In the genomic region with DNA sequence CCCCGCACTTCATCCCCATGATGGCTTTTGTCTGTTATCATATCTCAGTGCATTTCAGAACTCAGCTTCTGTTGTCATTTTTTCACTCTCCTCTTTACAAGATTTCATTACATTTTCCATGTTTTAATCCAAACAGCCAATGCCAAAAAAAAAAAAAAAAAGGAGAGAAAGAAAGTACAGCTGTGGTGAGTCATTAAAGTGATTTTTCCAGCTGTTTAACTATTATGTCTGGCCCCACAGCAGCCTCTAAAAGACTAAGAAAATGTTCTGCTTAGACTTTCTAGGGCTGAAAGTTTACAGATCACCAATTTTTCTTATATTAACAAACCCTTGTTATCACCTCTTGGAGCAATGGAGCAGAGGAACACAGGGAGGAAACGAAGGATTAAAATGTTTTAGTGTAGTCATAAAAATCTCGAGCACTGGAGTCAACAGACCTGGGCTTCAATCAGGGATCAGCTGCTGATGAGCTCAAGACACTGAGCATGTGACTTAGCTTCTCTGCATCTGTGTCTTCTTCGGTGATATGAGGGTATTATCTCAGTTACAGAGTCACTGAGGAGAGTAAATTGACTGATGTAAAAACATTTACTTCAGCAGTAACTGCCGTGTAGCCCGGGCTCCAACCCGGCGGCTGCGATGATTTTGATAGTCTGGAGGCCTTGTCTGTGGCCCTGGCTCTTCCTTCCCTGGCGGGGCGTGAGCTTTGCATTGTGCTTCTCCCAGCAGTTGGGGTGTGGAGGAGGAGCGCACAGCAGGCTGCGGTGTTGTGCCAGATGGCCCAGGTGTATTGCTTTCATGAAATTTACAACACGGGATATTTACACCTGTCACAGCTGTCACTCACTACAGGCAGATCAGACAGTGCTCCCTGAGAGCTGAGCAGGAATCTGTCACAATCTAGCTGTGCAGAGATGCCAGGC, we compare ENCODE assay signal across 12 cellular contexts.
DNase-seq lines count a peak whose midpoint lies in the region; ATAC-seq, FAIRE-seq and TF ChIP-seq lines count a peak whose summit lies in the region.
"Had no signal": no experiment of that assay in that cellular context is flagged by ENCODE, and none has a peak within 500 bp of the region (broad histone marks: within the 10 kb centered on the region; RNA-seq: fewer than 3 reads in every experiment).

No MANE protein-coding gene starts in this region.

- no peak overlapping the region for H3K27ac ChIP-seq in H1 (ENCODE audit: low read depth, low read length)
- H3K27ac ChIP-seq in A673 (ENCODE audit: low read depth, low read length, poor library complexity, severe bottlenecking): no peak overlapping the region

- H3K36me3 Mint-ChIP-seq in HFFc6 (ENCODE audit: low read depth): no peaks in the 10 kb centered on the region

- no peak overlapping the region for H3K4me2 ChIP-seq in H1 (ENCODE audit: insufficient read depth in 1 of 2, low read depth in 2 of 2, low read length in 2 of 2)

- H3K4me3 ChIP-seq in H1 (ENCODE audit: extremely low read depth in 1 of 4, insufficient read depth in 2 of 4, low read depth in 3 of 4, low read length in 4 of 4) (no peak overlapping the region), mucosa of descending colon (no peak overlapping the region), A673 (ENCODE audit: low read depth, low read length, poor library complexity, severe bottlenecking) (no peak overlapping the region)
- H3K4me3 ChIP-seq: tibial nerve had no signal

- H3K4me1 ChIP-seq in H1 (replicated peaks in 1 of 4; ENCODE audit: control insufficient read depth in 3 of 4, insufficient read depth in 4 of 4, low read length in 3 of 4): peaks cover 0 to 8% (median 3%) of the 10 kb centered on the region in 4 experiments; a peak in 3 of 7 replicates
- H3K4me1 ChIP-seq in mucosa of descending colon (ENCODE audit: low read depth): peaks cover 11% of the 10 kb centered on the region
- peaks cover 2% of the 10 kb centered on the region for H3K4me1 ChIP-seq in A673 (ENCODE audit: insufficient read depth, low read length, poor library complexity, severe bottlenecking)

- no peak for TF ChIP-seq POLR2A in H1 (IDR thresholded peaks at IDR 0.05; ENCODE audit: control extremely low read depth in 1 of 2, low read depth in 2 of 2, low read length in 2 of 2)

- no peak overlapping the region for H3K27ac Mint-ChIP-seq in HFFc6

- H3K23ac ChIP-seq in H1 (ENCODE audit: insufficient read length): no peak overlapping the region

- no peak overlapping the region for H3K56ac ChIP-seq in H1 (replicated peaks; ENCODE audit: insufficient read length, low read depth, low read length)

- intact Hi-C loops in mucosa of descending colon (cut with DNase I, micrococcal nuclease) (no loop called here), A673 (cut with micrococcal nuclease; ENCODE audit: unreplicated experiment) (no loop called here)

- CTCF ChIA-PET in H1 (lab: Charles Lee; ENCODE audit: partially characterized antibody) (interaction anchor here (0.8 to 2.3 kb wide), 5 partner anchors 8 to 305 kb away, joined by 3 to 5 read pairs (median 3); no protein-coding TSS in a partner anchor), A673 (lab: Charles Lee) (interaction anchor here (1.1 kb wide), 1 partner anchor 118 kb away, joined by 7 read pairs; no protein-coding TSS in a partner anchor)

- no peak for TF ChIP-seq EP300 in H1 (IDR thresholded peaks at IDR 0.05; ENCODE audit: borderline replicate concordance in 1 of 2, low read depth in 2 of 2, low read length in 2 of 2)

- H3K79me1 ChIP-seq in H1 (ENCODE audit: low read depth, low read length): no peaks in the 10 kb centered on the region

- H3K4me3 Mint-ChIP-seq in HFFc6: no peak overlapping the region

- H3K27me3 Mint-ChIP-seq in HFFc6 (ENCODE audit: insufficient read depth): peaks cover 17% of the 10 kb centered on the region

- H3K79me2 ChIP-seq in H1 (ENCODE audit: control insufficient read depth in 1 of 2, insufficient read depth in 2 of 2, low read length in 2 of 2): no peaks in the 10 kb centered on the region

- H3K23me2 ChIP-seq in H1 (ENCODE audit: low read depth, low read length): no peaks in the 10 kb centered on the region

- WGBS in H1 (ENCODE audit: extremely low coverage in 1 of 2, insufficient coverage in 1 of 2, insufficient read length in 1 of 2, insufficient replicate concordance in 2 of 2, low coverage in 1 of 2, low lambda C conversion rate in 2 of 2, missing lambda C conversion rate in 1 of 2), 2 experiments: 65% methylated on average over 14 of the region's 14 CpGs; no CpG with 5 or more reads in 1 of the 2 experiments

- DNase-seq in AG08395 (ENCODE audit: low spot score) (peak; percentile 22), NCI-H1694 treated with DMSO at 0.1 percent for 48 hours (lab: John Stamatoyannopoulos, UW) (peak; percentile 61), H1 (ENCODE audit: low read depth in 1 of 2, low spot score in 2 of 2) (peak in 1 of 2 experiments; percentile 53), mucosa of descending colon (peak; percentile 54 to 72 (median 62)), COLO829 (ENCODE audit: low spot score) (no peak), AG08396 (ENCODE audit: low spot score) (no peak), A673 (ENCODE audit: low spot score) (no peak), HFFc6 (no peak)
- DNase-seq: activated CD8-positive, alpha-beta memory T cell treated with anti-CD3 and anti-CD28 coated beads, Interleukin-2, amount 50 U/mL, for 48 hours; Karpas-422; T1000 had no signal

- H2BK12ac ChIP-seq in H1 (ENCODE audit: low read depth, low read length): no peak overlapping the region

- no TSS peak for BruUV-seq in A673 (replicated peaks; lab: Mats Ljungman, UMichigan)

- H4K5ac ChIP-seq in H1 (ENCODE audit: insufficient read length, low read depth, low read length): no peak overlapping the region

- H2AFZ ChIP-seq in H1 (ENCODE audit: low read length): 0 out of 2 replicates have a peak overlapping the region, but pooled peaks have one; percentile 55

- POLR2A ChIA-PET in H1 (lab: Charles Lee; ENCODE audit: partially characterized antibody): no interaction called here
- POLR2A ChIA-PET in A673 (lab: Charles Lee; ENCODE audit: low non-redundant PET): interaction anchor here (0.5 kb wide), 1 partner anchor 484 kb away, joined by 3 read pairs; no protein-coding TSS in a partner anchor

- H3K9me3 Mint-ChIP-seq in HFFc6: no peaks in the 10 kb centered on the region

- H2BK15ac ChIP-seq in H1 (ENCODE audit: low read length): no peak overlapping the region

- no peaks in the 10 kb centered on the region for H3K36me3 ChIP-seq in H1 (ENCODE audit: control insufficient read depth in 2 of 4, insufficient read depth in 4 of 4, low read length in 3 of 4)
- no peaks in the 10 kb centered on the region for H3K36me3 ChIP-seq in mucosa of descending colon (ENCODE audit: low read depth)
- no peaks in the 10 kb centered on the region for H3K36me3 ChIP-seq in A673 (ENCODE audit: insufficient read depth, low read length, poor library complexity, severe bottlenecking)
- H3K36me3 ChIP-seq: tibial nerve had no signal

- no peak overlapping the region for H4K91ac ChIP-seq in H1 (replicated peaks; ENCODE audit: insufficient read length, low read length)

- H3K27me3 ChIP-seq in H1 (replicated peaks in 1 of 4; ENCODE audit: control insufficient read depth in 3 of 4, extremely low read depth in 1 of 4, insufficient read depth in 3 of 4, low read length in 3 of 4) (no peaks in the 10 kb centered on the region), A673 (replicated peaks; ENCODE audit: insufficient read depth, low read depth, low read length, poor library complexity) (no peaks in the 10 kb centered on the region)
- H3K27me3 ChIP-seq: tibial nerve had no signal

- no peak overlapping the region for H2BK20ac ChIP-seq in H1 (ENCODE audit: low read length)

- no peak overlapping the region for H2BK5ac ChIP-seq in H1 (ENCODE audit: low read depth, low read length)

- no peak overlapping the region for H2AK5ac ChIP-seq in H1 (ENCODE audit: low read depth, low read length)

- FAIRE-seq in H1 (lab: Jason Lieb, UNC): no peak

- no peak overlapping the region for H3K14ac ChIP-seq in H1 (ENCODE audit: insufficient read length)

- H3K18ac ChIP-seq in H1 (ENCODE audit: extremely low read depth, low read length): no peak overlapping the region

- no peak overlapping the region for H4K8ac ChIP-seq in H1 (ENCODE audit: extremely low read depth, insufficient read depth, low read length)

- TF ChIP-seq RAD21 in H1 (IDR thresholded peaks at IDR 0.05 in 1 of 2, conservative IDR thresholded peaks at IDR 0.05 in 1 of 2; ENCODE audit: low read depth in 2 of 2, low read length in 2 of 2): no peak

- H3K9me3 ChIP-seq in H1 (ENCODE audit: insufficient read depth in 2 of 2, low read depth in 1 of 2, low read length in 1 of 2) (no peaks in the 10 kb centered on the region), mucosa of descending colon (no peaks in the 10 kb centered on the region), A673 (ENCODE audit: low read depth, low read length, poor library complexity, severe bottlenecking) (no peaks in the 10 kb centered on the region)
- H3K9me3 ChIP-seq: tibial nerve had no signal

- H3K4me1 Mint-ChIP-seq in HFFc6 (ENCODE audit: low read depth): no peaks in the 10 kb centered on the region

- no peaks in the 10 kb centered on the region for H4K20me1 ChIP-seq in H1 (replicated peaks in 1 of 2; ENCODE audit: control insufficient read depth in 1 of 2, insufficient read depth in 2 of 2, low read length in 2 of 2)

- no peak overlapping the region for H2BK120ac ChIP-seq in H1 (replicated peaks; ENCODE audit: low read depth, low read length)

- peak; percentile 92 for ATAC-seq in mucosa of descending colon

- no peak overlapping the region for H3K4ac ChIP-seq in H1 (replicated peaks; ENCODE audit: insufficient read length, low read depth, low read length)

- TF ChIP-seq CTCF in H1 (IDR thresholded peaks at IDR 0.05; ENCODE audit: control extremely low read depth in 1 of 3, insufficient read depth in 1 of 3, low read depth in 1 of 3, low read length in 3 of 3) (no peak), mucosa of descending colon (IDR thresholded peaks at IDR 0.05) (no peak), A673 (conservative IDR thresholded peaks at IDR 0.05; ENCODE audit: low read depth, low read length) (no peak), HFFc6 (IDR thresholded peaks at IDR 0.05) (no peak)

- no peak overlapping the region for H3K9ac ChIP-seq in H1 (replicated peaks in 1 of 4; ENCODE audit: extremely low read depth in 1 of 4, low read depth in 3 of 4, low read length in 3 of 4)

TF ChIP-seq in H1, 55 proteins besides CTCF, POLR2A, EP300 and RAD21:
- TF ChIP-seq TCF12 (IDR thresholded peaks at IDR 0.05; ENCODE audit: low read depth, low read length) (peak; percentile 71; the same call in 1 of the 2 replicates), POU5F1 (IDR thresholded peaks at IDR 0.05; ENCODE audit: low read depth, low read length) (no peak)

Comparison
In these comparisons a context has a peak if more than half of its experiments do, and no peak if none do; other contexts are left out.
1. DNase-seq: peak in AG08395 (single experiment), NCI-H1694 treated with DMSO at 0.1 percent for 48 hours (single experiment) and mucosa of descending colon (3 of 3); none in COLO829 (single experiment), AG08396 (single experiment), A673 (single experiment) and HFFc6 (single experiment).